In genomic region chr3:128616516-128617269, GRCh38 we compare ENCODE assay signal across 1 cellular context.
TF ChIP-seq lines count a peak whose summit lies in the region.

No MANE protein-coding gene starts in this region.

TF ChIP-seq in GM23338, 12 proteins besides CTCF, POLR2A, EP300 and RAD21 (continued from another document):
- no peak for TF ChIP-seq STAT1 (IDR thresholded peaks at IDR 0.05; ENCODE audit: unreplicated experiment)
- no peak for TF ChIP-seq CREB1 (CRISPR knock-in tag; IDR thresholded peaks at IDR 0.05; ENCODE audit: low read depth)
- TF ChIP-seq POLR2AphosphoS5 (IDR thresholded peaks at IDR 0.05; ENCODE audit: low read depth): no peak
- no peak for TF ChIP-seq EZH2 (IDR thresholded peaks at IDR 0.05; ENCODE audit: low read depth, unreplicated experiment)
- TF ChIP-seq EZH2phosphoT487 (IDR thresholded peaks at IDR 0.05; ENCODE audit: unreplicated experiment): no peak
